16 cellular contexts compared by ENCODE assay signal in genomic region chr4:2291705-2292651, GRCh38. TPM values are rescaled to one million over a fixed set of nuclear protein-coding genes. Genes with fewer than 3 reads are reported as not detected.
DNase-seq lines count a peak whose midpoint lies in the region; ATAC-seq and TF ChIP-seq lines count a peak whose summit lies in the region.
"Had no signal": no experiment of that assay in that cellular context is flagged by ENCODE, and none has a peak within 500 bp of the region (broad histone marks: within the 10 kb centered on the region; RNA-seq: fewer than 3 reads in every experiment).

No MANE protein-coding gene starts in this region.

- H3K27ac Mint-ChIP-seq in naive thymus-derived CD4-positive, alpha-beta T cell: peak overlapping the region in 8 of 9 donors; percentile 97 to 99 (median 99)

- H3K27ac ChIP-seq in right atrium auricular region (no peak overlapping the region), adrenal gland (peak overlapping the region in 1 of 5 donors; percentile 26), aorta (ENCODE audit: low read depth in 1 of 2, low read length in 2 of 2) (no peak overlapping the region), RWPE1 (no peak overlapping the region)
- peak overlapping the region; percentile 81 for H3K27ac ChIP-seq in naive thymus-derived CD4-positive, alpha-beta T cell (ENCODE audit: low read depth, low read length)
- H3K27ac ChIP-seq: GM23248, KMS-11, pancreas had no signal

- peaks cover 14 to 72% (median 47%) of the 10 kb centered on the region in 7 donors for H3K4me1 Mint-ChIP-seq in naive thymus-derived CD4-positive, alpha-beta T cell

- H3K9me3 Mint-ChIP-seq in naive thymus-derived CD4-positive, alpha-beta T cell: peaks cover 0 to 16% (median 2%) of the 10 kb centered on the region in 11 donors
- H3K9me3 Mint-ChIP-seq: memory B cell had no signal

- H3K9me3 ChIP-seq in right atrium auricular region (no peaks in the 10 kb centered on the region), adrenal gland (replicated peaks in 1 of 3) (no peaks in the 10 kb centered on the region), aorta (ENCODE audit: control insufficient read depth, low read length) (no peaks in the 10 kb centered on the region)
- H3K9me3 ChIP-seq in naive thymus-derived CD4-positive, alpha-beta T cell (ENCODE audit: control insufficient read depth in 2 of 3, low read length in 3 of 3): no peaks in the 10 kb centered on the region
- H3K9me3 ChIP-seq: pancreas, tibial nerve had no signal

- peak overlapping the region in 6 of 10 donors; percentile 16 to 91 (median 79) for H3K4me3 Mint-ChIP-seq in naive thymus-derived CD4-positive, alpha-beta T cell

- H3K4me1 ChIP-seq in right atrium auricular region (no peaks in the 10 kb centered on the region), adrenal gland (replicated peaks in 1 of 2) (peaks cover 8 to 21% of the 10 kb centered on the region in 2 donors), aorta (ENCODE audit: control insufficient read depth in 1 of 2, insufficient read depth in 2 of 2, low read length in 2 of 2) (no peaks in the 10 kb centered on the region)
- peaks cover 25 to 50% of the 10 kb centered on the region in 2 donors for H3K4me1 ChIP-seq in naive thymus-derived CD4-positive, alpha-beta T cell (ENCODE audit: control insufficient read depth in 2 of 2, insufficient read depth in 2 of 2, low read length in 2 of 2)
- H3K4me1 ChIP-seq: pancreas had no signal

- intact Hi-C loops in Right ventricle myocardium superior (cut with DNase I) (no loop called here), adrenal gland (cut with DNase I) (no loop called here), aorta (cut with DNase I) (no loop called here)
- intact Hi-C loops in naive thymus-derived CD4-positive, alpha-beta T cell (cut with micrococcal nuclease): loop anchor here (1.0 to 2.0 kb wide), 4 partner anchors 10 to 49 kb away; partner anchors contain the start of genes MXD4 (in 2 of the 2), HAUS3 (in 1 of the 2) and POLN (in 1 of the 2)

- H3K36me3 Mint-ChIP-seq in naive thymus-derived CD4-positive, alpha-beta T cell: peaks cover 0 to 4% (median 0%) of the 10 kb centered on the region in 5 donors
- H3K36me3 Mint-ChIP-seq: memory B cell had no signal

- POLR2A ChIA-PET in naive thymus-derived CD4-positive, alpha-beta T cell (lab: Charles Lee): interaction anchor here (1.2 to 2.2 kb wide), 2 partner anchors 10 to 177 kb away, joined by 3 to 18 read pairs; partner anchors contain the start of gene RNF4
- POLR2A ChIA-PET in RWPE1 (lab: Yijun Ruan, JAX; ENCODE audit: low non-redundant PET): no interaction called here

- ATAC-seq in Right ventricle myocardium superior (ENCODE audit: poor library complexity) (no peak), aorta (ENCODE audit: low FRiP score) (peak; percentile 38), omental fat pad (ENCODE audit: low FRiP score) (no peak), HG03439 (IDR thresholded peaks at IDR 0.05; ENCODE audit: unreplicated experiment) (no peak)
- ATAC-seq in naive thymus-derived CD4-positive, alpha-beta T cell: no peak
- ATAC-seq: pancreas had no signal

- CTCF ChIA-PET in naive thymus-derived CD4-positive, alpha-beta T cell (lab: Charles Lee): interaction anchor here (0.7 kb wide), 1 partner anchor 10 kb away, joined by 4 read pairs; no protein-coding TSS in a partner anchor
- CTCF ChIA-PET in RWPE1 (lab: Yijun Ruan, JAX): no interaction called here

- H3K36me3 ChIP-seq in right atrium auricular region (no peaks in the 10 kb centered on the region), adrenal gland (replicated peaks in 1 of 2) (no peaks in the 10 kb centered on the region), aorta (ENCODE audit: control insufficient read depth in 1 of 2, insufficient read depth in 2 of 2, low read length in 1 of 2) (no peaks in the 10 kb centered on the region)
- H3K36me3 ChIP-seq in naive thymus-derived CD4-positive, alpha-beta T cell (ENCODE audit: control insufficient read depth in 2 of 3, insufficient read depth in 3 of 3, low read length in 3 of 3): no peaks in the 10 kb centered on the region
- H3K36me3 ChIP-seq: pancreas had no signal

- DNase-seq in Right ventricle myocardium superior (peak; percentile 36), right atrium auricular region (ENCODE audit: low spot score) (no peak), adrenal gland (peak in 4 of 7 donors; percentile 19 to 50 (median 33)), aorta (peak; percentile 42 to 62), RWPE1 (ENCODE audit: low spot score) (no peak), omental fat pad (ENCODE audit: low spot score) (no peak)
- no peak for DNase-seq in naive thymus-derived CD4-positive, alpha-beta T cell
- DNase-seq: NCI-H187, NCI-H748 treated with DMSO at 0.1 percent for 48 hours, RPMI8226 had no signal

- peaks cover 0 to 5% (median 0%) of the 10 kb centered on the region in 5 donors for H3K27me3 Mint-ChIP-seq in naive thymus-derived CD4-positive, alpha-beta T cell
- H3K27me3 Mint-ChIP-seq: memory B cell had no signal

- no peaks in the 10 kb centered on the region for H3K27me3 ChIP-seq in right atrium auricular region
- no peaks in the 10 kb centered on the region for H3K27me3 ChIP-seq in adrenal gland
- H3K27me3 ChIP-seq in naive thymus-derived CD4-positive, alpha-beta T cell (ENCODE audit: control insufficient read depth in 2 of 2, insufficient read depth in 2 of 2, low read length in 2 of 2): no peaks in the 10 kb centered on the region
- H3K27me3 ChIP-seq in aorta (ENCODE audit: control insufficient read depth in 1 of 2, insufficient read depth in 2 of 2, low read length in 1 of 2): no peaks in the 10 kb centered on the region
- H3K27me3 ChIP-seq: pancreas, tibial nerve had no signal

- WGBS in adrenal gland, 4 donors: 70 to 83% (median 76%) methylated on average over 13 to 20 of the region's 20 CpGs
- WGBS in aorta, 2 donors: 77 to 79% methylated on average over 20 of the region's 20 CpGs

- TF ChIP-seq CTCF in right atrium auricular region (IDR thresholded peaks at IDR 0.05): no peak
- no peak for TF ChIP-seq CTCF in adrenal gland (IDR thresholded peaks at IDR 0.05)
- TF ChIP-seq CTCF in RWPE1 (conservative IDR thresholded peaks at IDR 0.05; ENCODE audit: low read depth): no peak
- TF ChIP-seq CTCF in omental fat pad (IDR thresholded peaks at IDR 0.05): no peak

- H3K4me3 ChIP-seq in right atrium auricular region (no peak overlapping the region), adrenal gland (no peak overlapping the region), aorta (ENCODE audit: low read length in 2 of 2) (no peak overlapping the region)
- H3K4me3 ChIP-seq in naive thymus-derived CD4-positive, alpha-beta T cell (ENCODE audit: low read length): no peak overlapping the region
- H3K4me3 ChIP-seq: GM23248, pancreas, tibial nerve had no signal

- TF ChIP-seq POLR2A in adrenal gland (IDR thresholded peaks at IDR 0.05): no peak

RNA-seq across cellular contexts. Expression of gene MXD4, which starts 30.1 kb away (rescaled TPM):
- 31.5 TPM for total RNA-seq in Right ventricle myocardium superior
- 10 to 100 TPM; 33.4 to 34.9 TPM for total RNA-seq in right atrium auricular region
- 100 to 1,000 TPM in 4 of 8 donors, 10 to 100 TPM in 4; 49.2 to 133 (median 107) TPM for total RNA-seq in adrenal gland
- polyA plus RNA-seq in adrenal gland: 100 to 1,000 TPM in 1 of 3 donors, 10 to 100 TPM in 2; 13.9 to 245 (median 61.6) TPM
- 100 to 1,000 TPM in 1 of 5 experiments, 10 to 100 TPM in 4; 25.6 to 106 (median 46.0) TPM for total RNA-seq in naive thymus-derived CD4-positive, alpha-beta T cell
- polyA plus RNA-seq in naive thymus-derived CD4-positive, alpha-beta T cell: 10 to 100 TPM; 18.9 to 25.4 TPM
- 10 to 100 TPM; 45.7 to 75.4 TPM for total RNA-seq in aorta
- polyA plus RNA-seq in aorta: 10 to 100 TPM; 36.9 to 75.1 TPM
- 100 to 1,000 TPM in 1 of 4 donors, 10 to 100 TPM in 3; 33.7 to 118 (median 59.5) TPM for total RNA-seq in omental fat pad

RNA-seq across cellular contexts. Expression of gene HAUS3, which starts 50.1 kb away (rescaled TPM):
- 5.7 TPM for total RNA-seq in Right ventricle myocardium superior
- 1 to 10 TPM; 3.7 to 4.1 TPM for total RNA-seq in right atrium auricular region
- total RNA-seq in adrenal gland: 10 to 100 TPM in 5 of 8 donors, 1 to 10 TPM in 3; 8.3 to 15.8 (median 12.6) TPM
- 10 to 100 TPM; 12.8 to 19.1 (median 13.5) TPM for polyA plus RNA-seq in adrenal gland
- total RNA-seq in naive thymus-derived CD4-positive, alpha-beta T cell: 10 to 100 TPM; 24.4 to 88.2 (median 34.1) TPM
- polyA plus RNA-seq in naive thymus-derived CD4-positive, alpha-beta T cell: 10 to 100 TPM; 18.5 to 25.9 TPM
- 10 to 100 TPM; 11.1 to 16.2 TPM for total RNA-seq in aorta
- 1 to 10 TPM; 3.8 to 9.2 TPM for polyA plus RNA-seq in aorta
- 10 to 100 TPM in 3 of 4 donors, 1 to 10 TPM in 1; 9.5 to 27.6 (median 10.8) TPM for total RNA-seq in omental fat pad

RNA-seq across cellular contexts. Expression of gene POLN, which starts 50.1 kb away (rescaled TPM):
- 2.3 TPM for total RNA-seq in Right ventricle myocardium superior
- total RNA-seq in right atrium auricular region: 1 to 10 TPM; 1.3 to 2.8 TPM
- 1 to 10 TPM in 7 of 8 donors, under 1 TPM in 1; 0.69 to 5.7 (median 2.6) TPM for total RNA-seq in adrenal gland
- 10 to 100 TPM in 1 of 3 donors, 1 to 10 TPM in 2; 1.3 to 10.6 (median 6.3) TPM for polyA plus RNA-seq in adrenal gland
- total RNA-seq in naive thymus-derived CD4-positive, alpha-beta T cell: 1 to 10 TPM; 2.4 to 5.4 (median 3.2) TPM
- polyA plus RNA-seq in naive thymus-derived CD4-positive, alpha-beta T cell: under 1 TPM; 0.17 to 0.95 TPM
- 1 to 10 TPM; 3.2 to 6.6 TPM for total RNA-seq in aorta
- 1 to 10 TPM in 1 of 2 donors, not detected in 1; 7.0 TPM for polyA plus RNA-seq in aorta
- 1 to 10 TPM; 4.7 to 7.3 (median 5.1) TPM for total RNA-seq in omental fat pad

Comparison
In these comparisons a context has a peak if more than half of its experiments do, and no peak if none do; other contexts are left out.
1. DNase-seq: peak in Right ventricle myocardium superior (single experiment), adrenal gland (4 of 7) and aorta (2 of 2); none in right atrium auricular region (single experiment), naive thymus-derived CD4-positive, alpha-beta T cell (0 of 9), RWPE1 (single experiment) and omental fat pad (single experiment).
2. intact Hi-C loops: an anchor here in naive thymus-derived CD4-positive, alpha-beta T cell (1.0 to 2.0 kb wide); none called in Right ventricle myocardium superior, adrenal gland and aorta.